ENCODE assay signal across 22 cellular contexts in genomic region chr9:113289091-113289490, GRCh38. TPM values are rescaled to one million over a fixed set of nuclear protein-coding genes. Genes with fewer than 3 reads are reported as not detected.
"Had no signal": no experiment of that assay in that cellular context is flagged by ENCODE, and none has a peak within 500 bp of the region (broad histone marks: within the 10 kb centered on the region; RNA-seq: fewer than 3 reads in every experiment).

No MANE protein-coding gene starts in this region.

- H3K9me3 Mint-ChIP-seq: activated naive CD8-positive, alpha-beta T cell treated with anti-CD3 and anti-CD28 coated beads, Interleukin-2, amount 10 ng/mL, durations not matched to agents 7 days and 5 days; brain; effector memory CD8-positive, alpha-beta T cell; memory B cell; natural killer cell treated with Interleukin-12 subunit alpha and Interleukin-12 subunit beta and Interleukin-15 and Interleukin-18, amount 100 ng/mL, for 72 hours; T-cell had no signal

- ATAC-seq: effector memory CD8-positive, alpha-beta T cell; gastroesophageal sphincter; left lung; natural killer cell treated with Interleukin-12 subunit alpha and Interleukin-12 subunit beta and Interleukin-15 and Interleukin-18, amount 100 ng/mL, for 72 hours; T-cell had no signal

- H3K27me3 ChIP-seq: gastroesophageal sphincter, left lung had no signal

- H3K9me3 ChIP-seq: gastroesophageal sphincter, left lung had no signal

- H3K27me3 Mint-ChIP-seq: activated naive CD8-positive, alpha-beta T cell treated with anti-CD3 and anti-CD28 coated beads, Interleukin-2, amount 10 ng/mL, durations not matched to agents 7 days and 5 days; brain; effector memory CD8-positive, alpha-beta T cell; memory B cell; natural killer cell treated with Interleukin-12 subunit alpha and Interleukin-12 subunit beta and Interleukin-15 and Interleukin-18, amount 100 ng/mL, for 72 hours; T-cell had no signal

- H3K4me1 ChIP-seq: gastroesophageal sphincter, left lung had no signal

- H3K27ac Mint-ChIP-seq: activated naive CD8-positive, alpha-beta T cell treated with anti-CD3 and anti-CD28 coated beads, Interleukin-2, amount 10 ng/mL, durations not matched to agents 7 days and 5 days; brain; effector memory CD8-positive, alpha-beta T cell; memory B cell; natural killer cell treated with Interleukin-12 subunit alpha and Interleukin-12 subunit beta and Interleukin-15 and Interleukin-18, amount 100 ng/mL, for 72 hours had no signal

- H3K4me3 ChIP-seq: gastroesophageal sphincter, left lung, SK-N-MC, skin epidermis had no signal

- H3K4me3 Mint-ChIP-seq: activated naive CD8-positive, alpha-beta T cell treated with anti-CD3 and anti-CD28 coated beads, Interleukin-2, amount 10 ng/mL, durations not matched to agents 7 days and 5 days; brain; effector memory CD8-positive, alpha-beta T cell; memory B cell; natural killer cell treated with Interleukin-12 subunit alpha and Interleukin-12 subunit beta and Interleukin-15 and Interleukin-18, amount 100 ng/mL, for 72 hours; T-cell had no signal

- DNase-seq: activated CD4-positive, alpha-beta T cell treated with anti-CD3 and anti-CD28 coated beads, Interleukin-2, amount 50 U/mL, for 48 hours; activated gamma-delta T cell treated with Interleukin-2 at 50 U/mL for 16 hours; activated naive CD8-positive, alpha-beta T cell treated with anti-CD3 and anti-CD28 coated beads, Interleukin-2, amount 10 ng/mL, durations not matched to agents 7 days and 5 days; activated T-cell treated with anti-CD3 and anti-CD28 coated beads, Interleukin-2, amount 50 U/mL, for 48 hours; effector memory CD8-positive, alpha-beta T cell; erythroblast; hippocampal formation; left lung; posterior cingulate gyrus; retina; stimulated activated CD4-positive, alpha-beta T cell treated with anti-CD3 and anti-CD28 coated beads, Interleukin-4, amount 100 ng/mL, for 24 hours; stimulated activated naive CD4-positive, alpha-beta T cell; T-cell; T1000; trophoblast cell had no signal

- H3K27ac ChIP-seq: gastroesophageal sphincter, left lung, SK-N-MC, skin epidermis had no signal

- H3K4me1 Mint-ChIP-seq: brain, memory B cell, T-cell had no signal

RNA-seq across cellular contexts. Expression of gene RNF183, which starts 14.1 kb away (rescaled TPM):
- total RNA-seq: left lung; natural killer cell treated with Interleukin-12 subunit alpha and Interleukin-12 subunit beta and Interleukin-15 and Interleukin-18, amount 100 ng/mL, for 72 hours had no signal
- polyA plus RNA-seq: keratinocyte had no signal
